In genomic region chr10:50624154-50624865, GRCh38 we compare ENCODE assay signal across 1 cellular context.
A peak's percentile ranks its signal among the peaks of the same experiment; 100 is the strongest.
TF ChIP-seq lines count a peak whose summit lies in the region.

No MANE protein-coding gene starts in this region.

TF ChIP-seq in HepG2, 621 proteins besides CTCF, POLR2A, EP300 and RAD21 (continued from another document):
- peak; percentile 78 for TF ChIP-seq POLR2AphosphoS5 (IDR thresholded peaks at IDR 0.05; ENCODE audit: low read depth, low read length)
- TF ChIP-seq CERS6 (CRISPR knock-in tag; IDR thresholded peaks at IDR 0.05), result no peak
- TF ChIP-seq ZNF501 (CRISPR knock-in tag; IDR thresholded peaks at IDR 0.05), result peak; percentile 45
- TF ChIP-seq ZNF790 (CRISPR knock-in tag; IDR thresholded peaks at IDR 0.05; ENCODE audit: borderline replicate concordance), result no peak; the same call in 1 of the 2 replicates
- TF ChIP-seq ZNF615 (CRISPR knock-in tag; IDR thresholded peaks at IDR 0.05; ENCODE audit: borderline replicate concordance), result no peak
- TF ChIP-seq HNRNPLL (IDR thresholded peaks at IDR 0.05; ENCODE audit: low read depth, low read length, poor library complexity, severe bottlenecking), result peak; percentile 74
- 0 out of 2 replicates have a peak, but pooled peaks have one; percentile 23 for TF ChIP-seq BHLHE40 (IDR thresholded peaks at IDR 0.05; ENCODE audit: low read length)
